In the genomic region with DNA sequence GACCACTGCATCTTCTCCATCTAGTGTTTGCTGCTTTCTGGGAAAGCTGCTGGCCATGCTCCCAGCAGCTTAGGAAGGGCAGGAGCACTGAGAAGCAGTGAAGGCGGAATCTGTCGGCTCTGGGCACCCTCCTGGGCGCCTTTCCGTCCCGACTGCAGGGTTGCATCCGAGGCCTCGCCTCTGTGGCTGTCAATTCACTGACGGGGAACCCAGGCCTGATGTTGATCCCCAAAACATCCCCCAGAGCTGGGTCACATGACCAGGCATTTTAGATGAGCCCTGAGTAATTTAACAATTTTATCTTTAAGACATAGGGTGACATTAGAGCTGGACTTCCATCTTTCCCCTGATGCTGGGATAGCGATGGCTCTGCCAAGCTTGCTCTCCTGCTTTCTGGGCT, we compare ENCODE assay signal across 23 cellular contexts.
"Had no signal": no experiment of that assay in that cellular context is flagged by ENCODE, and none has a peak within 500 bp of the region (broad histone marks: within the 10 kb centered on the region; RNA-seq: fewer than 3 reads in every experiment).

No MANE protein-coding gene starts in this region.

- H3K36me3 ChIP-seq: colonic mucosa, esophagus squamous epithelium, gastrocnemius medialis, heart right ventricle, left lung, lower lobe of right lung had no signal

- H3K27me3 ChIP-seq: colonic mucosa had no signal

- H3K4me3 Mint-ChIP-seq: dendritic cell treated with granulocyte-macrophage colony-stimulating factor and Interleukin-4, amounts not matched to agents 40 ng/mL and 50 ng/mL, for 4 days; effector memory CD8-positive, alpha-beta T cell; endodermal cell; mesothelial cell of epicardium had no signal

- ATAC-seq: effector memory CD8-positive, alpha-beta T cell; esophagus mucosa; gastrocnemius medialis; heart right ventricle; left cardiac atrium; left lung; left ventricle myocardium superior; mucosa of descending colon had no signal

- H3K27ac ChIP-seq: colonic mucosa, epithelial cell of prostate, esophagus squamous epithelium, gastrocnemius medialis, heart right ventricle, left lung, lower lobe of right lung had no signal

- H3K27ac Mint-ChIP-seq: dendritic cell treated with granulocyte-macrophage colony-stimulating factor and Interleukin-4, amounts not matched to agents 40 ng/mL and 50 ng/mL, for 4 days; effector memory CD8-positive, alpha-beta T cell; endodermal cell; mesothelial cell of epicardium had no signal

- H3K9me3 Mint-ChIP-seq: dendritic cell treated with granulocyte-macrophage colony-stimulating factor and Interleukin-4, amounts not matched to agents 40 ng/mL and 50 ng/mL, for 4 days; endodermal cell; mesothelial cell of epicardium had no signal

- H3K4me3 ChIP-seq: colonic mucosa, esophagus squamous epithelium, gastrocnemius medialis, heart right ventricle, left lung, lower lobe of right lung, mucosa of descending colon had no signal

- DNase-seq: colonic mucosa; cortex of kidney; effector CD8-positive, alpha-beta T cell; effector memory CD8-positive, alpha-beta T cell; endodermal cell; erythroblast; esophagus squamous epithelium; foreskin fibroblast; foreskin melanocyte; gastrocnemius medialis; glutamatergic neuron; heart right ventricle; hippocampal formation; left cardiac atrium; left lung; left ventricle myocardium superior; lower lobe of right lung; mesenchymal stem cell; mucosa of descending colon had no signal

- H3K4me1 ChIP-seq: colonic mucosa, esophagus squamous epithelium, gastrocnemius medialis, heart right ventricle, left lung, lower lobe of right lung had no signal

- H3K36me3 Mint-ChIP-seq: mesothelial cell of epicardium had no signal

- H3K27me3 Mint-ChIP-seq: dendritic cell treated with granulocyte-macrophage colony-stimulating factor and Interleukin-4, amounts not matched to agents 40 ng/mL and 50 ng/mL, for 4 days had no signal

- H3K9me3 ChIP-seq: colonic mucosa, esophagus squamous epithelium, gastrocnemius medialis, heart right ventricle, left lung, lower lobe of right lung, mucosa of descending colon had no signal
